ENCODE assay signal across 19 cellular contexts in genomic region chr12:43332977-43333649, GRCh38.
DNase-seq lines count a peak whose midpoint lies in the region; ATAC-seq, FAIRE-seq and TF ChIP-seq lines count a peak whose summit lies in the region.
"Had no signal": no experiment of that assay in that cellular context is flagged by ENCODE, and none has a peak within 500 bp of the region (broad histone marks: within the 10 kb centered on the region; RNA-seq: fewer than 3 reads in every experiment).

No MANE protein-coding gene starts in this region.

- peaks cover 5% of the 10 kb centered on the region for H3F3A ChIP-seq in SK-N-SH (replicated peaks; ENCODE audit: insufficient read depth)

- WGBS in SK-N-SH (ENCODE audit: low lambda C conversion rate) = 4% methylated on average over 2 of the region's 2 CpGs
- WGBS in sigmoid colon, 2 donors = 11 to 52% methylated on average over 2 of the region's 2 CpGs

- H3K36me3 ChIP-seq in SK-N-SH (replicated peaks in 1 of 2; ENCODE audit: control insufficient read depth in 1 of 2, insufficient read depth in 2 of 2, low read length in 1 of 2) (no peaks in the 10 kb centered on the region), osteoblast (ENCODE audit: insufficient read depth, low read length) (no peaks in the 10 kb centered on the region), sigmoid colon (no peaks in the 10 kb centered on the region)
- H3K36me3 ChIP-seq: SJCRH30, thyroid gland had no signal

- TF ChIP-seq CTCF in SK-N-SH (IDR thresholded peaks at IDR 0.05) = no peak
- no peak for TF ChIP-seq CTCF in fibroblast of mammary gland (conservative IDR thresholded peaks at IDR 0.05; ENCODE audit: control insufficient read depth, insufficient read depth, low read depth, low read length)
- TF ChIP-seq CTCF in osteoblast (IDR thresholded peaks at IDR 0.05; ENCODE audit: extremely low read depth, low read depth, low read length) = no peak
- no peak for TF ChIP-seq CTCF in sigmoid colon (IDR thresholded peaks at IDR 0.05)
- TF ChIP-seq CTCF in D721Med (IDR thresholded peaks at IDR 0.05; ENCODE audit: insufficient read depth, missing control alignments) = no peak

- intact Hi-C loops in sigmoid colon (cut with DNase I) = no loop called here

- H3K4me1 ChIP-seq in SK-N-SH (ENCODE audit: control insufficient read depth in 1 of 2, insufficient read depth in 2 of 2, low read depth in 1 of 2, low read length in 1 of 2) (peaks cover 4% of the 10 kb centered on the region in 2 experiments; a peak in 2 of 4 replicates), osteoblast (ENCODE audit: insufficient read depth, low read length) (peaks cover 71% of the 10 kb centered on the region), sigmoid colon (peaks cover 0 to 14% (median 0%) of the 10 kb centered on the region in 4 donors)
- H3K4me1 ChIP-seq: SJCRH30, thyroid gland had no signal

- no peaks in the 10 kb centered on the region for H3K79me2 ChIP-seq in SK-N-SH (ENCODE audit: insufficient read depth)
- no peaks in the 10 kb centered on the region for H3K79me2 ChIP-seq in osteoblast (ENCODE audit: insufficient read depth, low read length)

- H3K9me3 ChIP-seq in SK-N-SH = no peaks in the 10 kb centered on the region
- no peaks in the 10 kb centered on the region for H3K9me3 ChIP-seq in osteoblast (ENCODE audit: low read depth, low read length)
- no peaks in the 10 kb centered on the region for H3K9me3 ChIP-seq in sigmoid colon
- H3K9me3 ChIP-seq: SJCRH30, thyroid gland had no signal

- H3K27ac ChIP-seq in SK-N-SH (ENCODE audit: low read depth in 2 of 2, low read length in 1 of 2) = peak overlapping the region; percentile 42 to 83; a peak in 3 of 4 replicates
- peak overlapping the region; percentile 25 for H3K27ac ChIP-seq in osteoblast (ENCODE audit: low read depth, low read length)
- no peak overlapping the region for H3K27ac ChIP-seq in sigmoid colon
- H3K27ac ChIP-seq: SJCRH30, thyroid gland had no signal

- no peaks in the 10 kb centered on the region for H3K27me3 ChIP-seq in SK-N-SH (ENCODE audit: insufficient read depth)
- H3K27me3 ChIP-seq in osteoblast (ENCODE audit: insufficient read depth, low read length) = no peaks in the 10 kb centered on the region
- H3K27me3 ChIP-seq in sigmoid colon = no peaks in the 10 kb centered on the region
- H3K27me3 ChIP-seq: SJCRH30, thyroid gland had no signal

- TF ChIP-seq RAD21 in SK-N-SH (IDR thresholded peaks at IDR 0.05; ENCODE audit: low read length) = peak; percentile 8; the same call in 1 of the 2 replicates

- H3K4me2 ChIP-seq in SK-N-SH (0 out of 2 replicates have a peak overlapping the region, but pooled peaks have one; percentile 14), osteoblast (ENCODE audit: insufficient read depth, low read length) (no peak overlapping the region)

- FAIRE-seq in D721Med (lab: Jason Lieb, UNC) = no peak
- FAIRE-seq: TTC549 had no signal

- TF ChIP-seq POLR2A in sigmoid colon (IDR thresholded peaks at IDR 0.05) = no peak

- peak; percentile 50 for DNase-seq in HS-27A (ENCODE audit: low read depth)
- DNase-seq in SK-N-SH = peak; percentile 53
- DNase-seq in fibroblast of mammary gland (ENCODE audit: low read depth) = peak; percentile 74
- DNase-seq in osteoblast (ENCODE audit: insufficient read length, low spot score, missing footprints) = peak; percentile 76
- no peak for DNase-seq in sigmoid colon
- no peak for DNase-seq in D721Med (ENCODE audit: insufficient read length, low spot score)
- no peak for DNase-seq in C1 segment of cervical spinal cord (lab: John Stamatoyannopoulos, UW)
- DNase-seq: activated gamma-delta T cell treated with Interleukin-2 at 50 U/mL for 16 hours; DMS79; hippocampal formation; naive thymus-derived CD8-positive, alpha-beta T cell; NCI-H2081; retina; SJCRH30; stimulated activated CD4-positive, alpha-beta T cell treated with anti-CD3 and anti-CD28 coated beads, Interleukin-2, amount 100 ng/mL, for 48 hours; thyroid gland had no signal

- H4K20me1 ChIP-seq in SK-N-SH (ENCODE audit: insufficient read depth) (no peaks in the 10 kb centered on the region), osteoblast (ENCODE audit: insufficient read depth, low read length) (no peaks in the 10 kb centered on the region)

- H3K9ac ChIP-seq in SK-N-SH = no peak overlapping the region

- H2AFZ ChIP-seq in SK-N-SH (ENCODE audit: low read depth) (no peak overlapping the region), osteoblast (ENCODE audit: low read length) (no peak overlapping the region)

- ATAC-seq in GM21381 (IDR thresholded peaks at IDR 0.05; ENCODE audit: unreplicated experiment) = no peak
- ATAC-seq: left lobe of liver; naive thymus-derived CD8-positive, alpha-beta T cell had no signal

- CTCF ChIA-PET in SK-N-SH (lab: Yijun Ruan, JAX) = interaction anchor here (0.8 to 1.5 kb wide), 5 partner anchors 14 to 850 kb away, joined by 3 to 8 read pairs (median 4); no protein-coding TSS in a partner anchor

- H3K4me3 ChIP-seq in SK-N-SH (ENCODE audit: low read depth in 2 of 2, low read length in 1 of 2) (no peak overlapping the region), fibroblast of mammary gland (ENCODE audit: control insufficient read depth, low read depth, low read length) (no peak overlapping the region), osteoblast (ENCODE audit: insufficient read depth, low read length) (no peak overlapping the region), sigmoid colon (no peak overlapping the region)
- H3K4me3 ChIP-seq: SJCRH30, thyroid gland had no signal

- TF ChIP-seq EP300 in SK-N-SH (IDR thresholded peaks at IDR 0.05; ENCODE audit: borderline replicate concordance in 1 of 2, low read depth in 1 of 2, low read length in 1 of 2) (peak; percentile 81 to 88), sigmoid colon (IDR thresholded peaks at IDR 0.05) (no peak)

- POLR2A ChIA-PET in SK-N-SH (lab: Yijun Ruan, JAX) = no interaction called here

- no peaks in the 10 kb centered on the region for H3K9me2 ChIP-seq in SK-N-SH

TF ChIP-seq in SK-N-SH, 30 proteins besides CTCF, POLR2A, EP300 and RAD21:
- peak; percentile 99 for TF ChIP-seq TCF12 (IDR thresholded peaks at IDR 0.05)
- peak; percentile 88 for TF ChIP-seq FOXM1 (IDR thresholded peaks at IDR 0.05; ENCODE audit: low read depth)
- TF ChIP-seq TAF1 (IDR thresholded peaks at IDR 0.05; ENCODE audit: borderline replicate concordance, low read depth, low read length) = no peak
- no peak for TF ChIP-seq ZBTB33 (IDR thresholded peaks at IDR 0.05; ENCODE audit: borderline replicate concordance, low read depth)
- peak; percentile 91 for TF ChIP-seq GATA2 (CRISPR knock-in tag; IDR thresholded peaks at IDR 0.05)
- peak; percentile 83; the same call in 1 of the 2 replicates for TF ChIP-seq POLR2AphosphoS5 (IDR thresholded peaks at IDR 0.05; ENCODE audit: low read depth, low read length)
- peak; percentile 97 for TF ChIP-seq PBX3 (IDR thresholded peaks at IDR 0.05)
- no peak for TF ChIP-seq SMC3 (IDR thresholded peaks at IDR 0.05; ENCODE audit: low read depth, low read length)
- TF ChIP-seq NFIC (IDR thresholded peaks at IDR 0.05; ENCODE audit: borderline replicate concordance) = peak; percentile 52; the same call in 1 of the 2 replicates
- peak; percentile 95 for TF ChIP-seq JUND (IDR thresholded peaks at IDR 0.05)
- no peak for TF ChIP-seq NRF1 (IDR thresholded peaks at IDR 0.05; ENCODE audit: low read depth, low read length)
- peak; percentile 72; the same call in 1 of the 2 replicates for TF ChIP-seq FOXJ3 (CRISPR knock-in tag; IDR thresholded peaks at IDR 0.05)
- peak; percentile 42; the same call in 1 of the 2 replicates for TF ChIP-seq RCOR1 (IDR thresholded peaks at IDR 0.05; ENCODE audit: low read length)
- peak; percentile 75; the same call in 1 of the 2 replicates for TF ChIP-seq TEAD4 (IDR thresholded peaks at IDR 0.05; ENCODE audit: borderline replicate concordance, insufficient read depth)
- TF ChIP-seq MAX (IDR thresholded peaks at IDR 0.05; ENCODE audit: low read depth) = no peak
- TF ChIP-seq USF1 (IDR thresholded peaks at IDR 0.05; ENCODE audit: borderline replicate concordance, low read depth) = 0 out of 2 replicates have a peak, but pooled peaks have one; percentile 5
- peak; percentile 91; the same call in 1 of the 2 replicates for TF ChIP-seq FOSL2 (IDR thresholded peaks at IDR 0.05; ENCODE audit: borderline replicate concordance, low read depth)
- TF ChIP-seq CHD2 (IDR thresholded peaks at IDR 0.05; ENCODE audit: low read length, partially characterized antibody) = peak; percentile 26

Comparison
In these comparisons a context has a peak if more than half of its experiments do, and no peak if none do; other contexts are left out.
1. DNase-seq: peak in HS-27A (single experiment), SK-N-SH (single experiment), fibroblast of mammary gland (single experiment) and osteoblast (single experiment); none in sigmoid colon (single experiment), D721Med (single experiment) and C1 segment of cervical spinal cord (0 of 14).
2. H3K27ac ChIP-seq: peak in SK-N-SH (2 of 2) and osteoblast (single experiment); none in sigmoid colon (0 of 4).